1 cellular context compared by ENCODE assay signal in genomic region chr3:14411166-14411526, GRCh38.
TF ChIP-seq lines count a peak whose summit lies in the region.

No MANE protein-coding gene starts in this region.

TF ChIP-seq in A549, 52 proteins besides CTCF, POLR2A, EP300 and RAD21:
- TF ChIP-seq HMGXB4 (CRISPR knock-in tag; IDR thresholded peaks at IDR 0.05; ENCODE audit: borderline replicate concordance) (peak; percentile 69; the same call in 1 of the 2 replicates), NPAS2 (CRISPR knock-in tag; IDR thresholded peaks at IDR 0.05; ENCODE audit: borderline replicate concordance) (no peak), ZNF302 (CRISPR knock-in tag; IDR thresholded peaks at IDR 0.05) (0 out of 2 replicates have a peak, but pooled peaks have one; percentile 2), FOXS1 (CRISPR knock-in tag; IDR thresholded peaks at IDR 0.05) (0 out of 2 replicates have a peak, but pooled peaks have one; percentile 12), HOXB5 (CRISPR knock-in tag; IDR thresholded peaks at IDR 0.05) (peak; percentile 62; the same call in 1 of the 2 replicates)
